In the genomic region with DNA sequence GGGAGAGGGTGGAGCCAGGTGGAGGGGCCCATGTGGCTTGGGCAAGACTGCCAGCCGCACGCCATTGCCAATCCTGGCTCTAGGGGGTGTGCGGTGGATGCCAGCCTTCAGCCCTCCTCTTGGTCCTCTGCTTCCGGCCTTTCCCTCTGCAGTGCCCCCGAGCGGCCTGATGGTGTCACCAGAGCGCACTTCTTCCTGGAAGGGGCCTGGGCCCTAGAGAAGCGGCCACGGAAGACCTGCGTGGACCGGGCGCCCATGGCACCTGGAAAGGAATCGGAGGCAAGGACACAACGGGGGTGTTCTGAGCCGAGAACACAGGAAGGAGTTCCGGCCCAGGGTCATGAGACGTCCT, we compare ENCODE assay signal across 8 cellular contexts.
DNase-seq lines count a peak whose midpoint lies in the region; ATAC-seq and TF ChIP-seq lines count a peak whose summit lies in the region.

No MANE protein-coding gene starts in this region.

- peaks cover 2% of the 10 kb centered on the region for H3K4me1 Mint-ChIP-seq in T-helper 17 cell
- H3K4me1 Mint-ChIP-seq in endothelial cell (ENCODE audit: unreplicated experiment) = peaks cover 6% of the 10 kb centered on the region

- TF ChIP-seq POLR2A in testis (IDR thresholded peaks at IDR 0.05) = no peak

- no peaks in the 10 kb centered on the region for H3K27me3 ChIP-seq in testis

- no peaks in the 10 kb centered on the region for H3K36me3 ChIP-seq in testis (ENCODE audit: low read depth, missing control alignments)

- DNase-seq in AG04449 (ENCODE audit: low read depth, low spot score) = no peak
- peak; percentile 91 for DNase-seq in NCI-H1092 treated with DMSO at 0.1 percent for 48 hours (lab: John Stamatoyannopoulos, UW)
- DNase-seq in T-helper 17 cell = no peak
- DNase-seq in endothelial cell (ENCODE audit: low spot score) = peak; percentile 85
- DNase-seq in lung microvascular endothelial cell (ENCODE audit: low read depth in 2 of 2) = peak; percentile 56 to 57
- DNase-seq in testis = peak; percentile 87

- H3K9me3 Mint-ChIP-seq in endothelial cell (ENCODE audit: unreplicated experiment) = no peaks in the 10 kb centered on the region

- no peak overlapping the region for H3K4me3 Mint-ChIP-seq in T-helper 17 cell
- no peak overlapping the region for H3K4me3 Mint-ChIP-seq in endothelial cell (ENCODE audit: unreplicated experiment)

- H3K27ac Mint-ChIP-seq in T-helper 17 cell (no peak overlapping the region), endothelial cell (ENCODE audit: unreplicated experiment) (no peak overlapping the region)

- CTCF ChIA-PET in AG04449 (lab: Yijun Ruan, JAX) = interaction anchor here (1.0 kb wide), 1 partner anchor 10 kb away, joined by 3 read pairs; no protein-coding TSS in a partner anchor

- TF ChIP-seq CTCF in AG04449 (IDR thresholded peaks at IDR 0.05; ENCODE audit: insufficient read depth, low read length, missing control alignments) = peak; percentile 96
- peak; percentile 79 for TF ChIP-seq CTCF in endothelial cell (IDR thresholded peaks at IDR 0.05; ENCODE audit: unreplicated experiment)
- peak; percentile 60 to 78 (median 77) for TF ChIP-seq CTCF in testis (IDR thresholded peaks at IDR 0.05)

- H3K4me1 ChIP-seq in testis = peaks cover 6% of the 10 kb centered on the region

- no peaks in the 10 kb centered on the region for H3K36me3 Mint-ChIP-seq in T-helper 17 cell (ENCODE audit: low read depth)
- peaks cover 3% of the 10 kb centered on the region for H3K36me3 Mint-ChIP-seq in endothelial cell (ENCODE audit: low read depth, unreplicated experiment)

- intact Hi-C loops in testis (cut with DNase I; ENCODE audit: low total_unique reads) = no loop called here

- H3K9me3 ChIP-seq in T-helper 17 cell (ENCODE audit: control insufficient read depth, low read length, poor library complexity, severe bottlenecking) = no peaks in the 10 kb centered on the region
- H3K9me3 ChIP-seq in testis = no peaks in the 10 kb centered on the region

- peak overlapping the region; percentile 45 to 62 for H3K27ac ChIP-seq in testis

- WGBS in testis, 2 donors = 0 to 5% methylated on average over 4 to 17 of the region's 17 CpGs

- H3K4me3 ChIP-seq in AG04449 (ENCODE audit: low read depth, low read length) (peak overlapping the region; percentile 32), testis (peak overlapping the region; percentile 33 to 34)

- POLR2A ChIA-PET in AG04449 (lab: Yijun Ruan, JAX) = no interaction called here

- H3K27me3 Mint-ChIP-seq in T-helper 17 cell (peaks cover 5% of the 10 kb centered on the region), endothelial cell (ENCODE audit: unreplicated experiment) (peaks cover 3% of the 10 kb centered on the region)

- ATAC-seq in GM18498 (IDR thresholded peaks at IDR 0.05; ENCODE audit: unreplicated experiment) = peak; percentile 95
- ATAC-seq in HG02870 (IDR thresholded peaks at IDR 0.05; ENCODE audit: unreplicated experiment) = peak; percentile 93
- ATAC-seq in T-helper 17 cell = peak; percentile 68

Comparison
In these comparisons a context has a peak if more than half of its experiments do, and no peak if none do; other contexts are left out.
1. DNase-seq: peak in NCI-H1092 treated with DMSO at 0.1 percent for 48 hours (single experiment), endothelial cell (single experiment), lung microvascular endothelial cell (2 of 2) and testis (single experiment); none in AG04449 (single experiment) and T-helper 17 cell (0 of 3).
2. Peak in every context shown above with its lines, with median percentiles within 50 percentile points of each other: CTCF ChIP-seq and ATAC-seq.